Comparison of ENCODE assay signal across 29 cellular contexts in genomic region chr10:77548671-77549070, GRCh38.
"Had no signal": no experiment of that assay in that cellular context is flagged by ENCODE, and none has a peak within 500 bp of the region (broad histone marks: within the 10 kb centered on the region; RNA-seq: fewer than 3 reads in every experiment).

No MANE protein-coding gene starts in this region.

- H3K27me3 ChIP-seq: pancreas, right atrium auricular region, stomach, tibial nerve had no signal

- H3K9me3 ChIP-seq: pancreas, psoas muscle, right atrium auricular region, stomach, tibial nerve had no signal

- FAIRE-seq: kidney, pancreas, urothelium cell line had no signal

- ATAC-seq: activated CD8-positive, alpha-beta T cell treated with anti-CD3 and anti-CD28 coated beads for 36 hours; activated T-cell treated with anti-CD3 and anti-CD28 coated beads, Interleukin-2, amount 50 U/mL, for 4 hours; activated T-helper 17 cell treated with anti-CD3 and anti-CD28 coated beads, Interleukin-2, amount 50 U/mL, for 72 hours; heart left ventricle; naive thymus-derived CD4-positive, alpha-beta T cell; pancreas; stimulated activated memory B cell treated with anti-CD40 and anti-IgM and Interleukin-4, amounts not matched to agents 10 μg/mL and 1 μg/mL and 100 μg/mL, for 72 hours had no signal

- H3K27ac ChIP-seq: pancreas, right atrium auricular region, stomach, tibial nerve had no signal

- H3K36me3 Mint-ChIP-seq: immature natural killer cell; memory B cell; naive thymus-derived CD4-positive, alpha-beta T cell; stimulated activated memory B cell treated with anti-CD40 and anti-IgM and Interleukin-4, amounts not matched to agents 10 μg/mL and 1 μg/mL and 100 μg/mL, for 72 hours had no signal

- H3K9me3 Mint-ChIP-seq: activated B cell treated with CpG ODN at 0.5 μM for 24 hours; activated T-cell treated with anti-CD3 and anti-CD28 coated beads, Interleukin-2, amount 50 U/mL, for 4 hours; central memory CD8-positive, alpha-beta T cell; dendritic cell treated with granulocyte-macrophage colony-stimulating factor and Interleukin-4, amounts not matched to agents 40 ng/mL and 50 ng/mL, for 4 days; memory B cell; stimulated activated memory B cell treated with anti-CD40 and anti-IgM and Interleukin-4, amounts not matched to agents 10 μg/mL and 1 μg/mL and 100 μg/mL, for 72 hours had no signal

- H3K4me3 ChIP-seq: heart left ventricle, pancreas, psoas muscle, right atrium auricular region, smooth muscle cell, stomach, tibial nerve had no signal

- H3K36me3 ChIP-seq: heart left ventricle, pancreas, right atrium auricular region, stomach, tibial nerve had no signal

- H3K27ac Mint-ChIP-seq: activated B cell treated with CpG ODN at 0.5 μM for 24 hours; activated CD8-positive, alpha-beta T cell treated with anti-CD3 and anti-CD28 coated beads for 36 hours; activated T-helper 17 cell treated with anti-CD3 and anti-CD28 coated beads, Interleukin-2, amount 50 U/mL, for 72 hours; immature natural killer cell; memory B cell; naive thymus-derived CD4-positive, alpha-beta T cell; stimulated activated memory B cell treated with anti-CD40 and anti-IgM and Interleukin-4, amounts not matched to agents 10 μg/mL and 1 μg/mL and 100 μg/mL, for 72 hours had no signal

- H3K4me3 Mint-ChIP-seq: activated B cell treated with CpG ODN at 0.5 μM for 24 hours; activated CD8-positive, alpha-beta T cell treated with anti-CD3 and anti-CD28 coated beads for 36 hours; activated T-cell treated with anti-CD3 and anti-CD28 coated beads, Interleukin-2, amount 50 U/mL, for 4 hours; activated T-helper 17 cell treated with anti-CD3 and anti-CD28 coated beads, Interleukin-2, amount 50 U/mL, for 72 hours; central memory CD8-positive, alpha-beta T cell; dendritic cell treated with granulocyte-macrophage colony-stimulating factor and Interleukin-4, amounts not matched to agents 40 ng/mL and 50 ng/mL, for 4 days; immature natural killer cell; memory B cell; naive thymus-derived CD4-positive, alpha-beta T cell; stimulated activated memory B cell treated with anti-CD40 and anti-IgM and Interleukin-4, amounts not matched to agents 10 μg/mL and 1 μg/mL and 100 μg/mL, for 72 hours had no signal

- H3K27me3 Mint-ChIP-seq: activated B cell treated with CpG ODN at 0.5 μM for 24 hours; memory B cell; stimulated activated memory B cell treated with anti-CD40 and anti-IgM and Interleukin-4, amounts not matched to agents 10 μg/mL and 1 μg/mL and 100 μg/mL, for 72 hours had no signal

- H3K4me1 Mint-ChIP-seq: activated B cell treated with CpG ODN at 0.5 μM for 24 hours; activated T-helper 17 cell treated with anti-CD3 and anti-CD28 coated beads, Interleukin-2, amount 50 U/mL, for 72 hours; central memory CD8-positive, alpha-beta T cell; immature natural killer cell; memory B cell; naive thymus-derived CD4-positive, alpha-beta T cell; stimulated activated memory B cell treated with anti-CD40 and anti-IgM and Interleukin-4, amounts not matched to agents 10 μg/mL and 1 μg/mL and 100 μg/mL, for 72 hours had no signal

- H3K4me1 ChIP-seq: pancreas, right atrium auricular region, tibial nerve had no signal

- DNase-seq: activated B cell treated with CpG ODN at 0.5 μM for 24 hours; activated CD4-positive, alpha-beta T cell treated with anti-CD3 and anti-CD28 coated beads, Interleukin-2, amount 50 U/mL, for 1 hour; activated CD8-positive, alpha-beta T cell treated with anti-CD3 and anti-CD28 coated beads for 36 hours; activated gamma-delta T cell treated with Interleukin-2 at 50 U/mL for 16 hours; activated naive CD4-positive, alpha-beta T cell treated with anti-CD3 and anti-CD28 coated beads, Interleukin-2, amount 50 U/mL, for 16 hours; activated T-cell treated with anti-CD3 and anti-CD28 coated beads, Interleukin-2, amount 50 U/mL, for 4 hours; amniotic stem cell; heart left ventricle; hypothalamus; immature natural killer cell; kidney; midbrain; naive thymus-derived CD4-positive, alpha-beta T cell; pancreas; stimulated activated CD4-positive, alpha-beta T cell treated with anti-CD3 and anti-CD28 coated beads, Interleukin-1b, Interleukin-23, amount 100 ng/mL, for 48 hours; stimulated activated CD4-positive, alpha-beta T cell treated with anti-CD3 and anti-CD28 coated beads, Interleukin-4, amount 100 ng/mL, for 4 hours; stimulated activated CD8-positive, alpha-beta memory T cell treated with anti-CD3 and anti-CD28 coated beads, Interleukin-4, amount 100 ng/mL, for 48 hours; stomach; T-helper 2 cell had no signal
